ENCODE assay signal across 11 cellular contexts in genomic region chr6:160005861-160006540, GRCh38. TPM values are rescaled to one million over a fixed set of nuclear protein-coding genes. Genes with fewer than 3 reads are reported as not detected.
DNase-seq lines count a peak whose midpoint lies in the region; ATAC-seq and TF ChIP-seq lines count a peak whose summit lies in the region.
"Had no signal": no experiment of that assay in that cellular context is flagged by ENCODE, and none has a peak within 500 bp of the region (broad histone marks: within the 10 kb centered on the region; RNA-seq: fewer than 3 reads in every experiment).

No MANE protein-coding gene starts in this region.

- no peaks in the 10 kb centered on the region for H3K9me3 ChIP-seq in BE2C
- H3K9me3 ChIP-seq in T-helper 17 cell (ENCODE audit: control insufficient read depth, low read length, poor library complexity, severe bottlenecking): no peaks in the 10 kb centered on the region
- no peaks in the 10 kb centered on the region for H3K9me3 ChIP-seq in neutrophil

- peak; percentile 14 for ATAC-seq in T-helper 17 cell
- no peak for ATAC-seq in GM21717 (IDR thresholded peaks at IDR 0.05; ENCODE audit: unreplicated experiment)

- H3K27me3 Mint-ChIP-seq in T-helper 17 cell: no peaks in the 10 kb centered on the region

- peaks cover 32% of the 10 kb centered on the region for H3K4me1 Mint-ChIP-seq in T-helper 17 cell

- peaks cover 10% of the 10 kb centered on the region; the same call in 1 of the 2 replicates for H3K36me3 ChIP-seq in BE2C
- H3K36me3 ChIP-seq in neutrophil: peaks cover 61% of the 10 kb centered on the region

- no peak for TF ChIP-seq CTCF in BE2C (IDR thresholded peaks at IDR 0.05; ENCODE audit: low read depth, low read length)
- no peak for TF ChIP-seq CTCF in fibroblast of the aortic adventitia (IDR thresholded peaks at IDR 0.05; ENCODE audit: insufficient read depth, low read length)
- no peak for TF ChIP-seq CTCF in neutrophil (IDR thresholded peaks at IDR 0.05)

- H3K36me3 Mint-ChIP-seq in T-helper 17 cell (ENCODE audit: low read depth): peaks cover 5% of the 10 kb centered on the region

- H3K27ac Mint-ChIP-seq in T-helper 17 cell: no peak overlapping the region

- H3K27me3 ChIP-seq in BE2C (no peaks in the 10 kb centered on the region), neutrophil (peaks cover 13% of the 10 kb centered on the region)

- DNase-seq in BE2C: peak; percentile 50
- no peak for DNase-seq in T-helper 17 cell
- DNase-seq in fibroblast of the aortic adventitia (ENCODE audit: low read depth): peak; percentile 43
- DNase-seq in NCI-H1436 (lab: John Stamatoyannopoulos, UW): no peak
- DNase-seq in DMS153 treated with DMSO at 0.1 percent for 48 hours (lab: John Stamatoyannopoulos, UW; ENCODE audit: unreplicated experiment): no peak
- DNase-seq in NCI-H524 (lab: John Stamatoyannopoulos, UW): no peak
- DNase-seq: activated effector memory CD4-positive, alpha-beta T cell treated with anti-CD3 and anti-CD28 coated beads, Interleukin-2, amount 50 U/mL, for 16 hours; H9; NCI-H2171 treated with DMSO at 0.1 percent for 48 hours had no signal

- H3K4me3 Mint-ChIP-seq in T-helper 17 cell: peak overlapping the region; percentile 59
- H3K4me3 Mint-ChIP-seq: H9 had no signal

- peak overlapping the region; percentile 8 for H3K27ac ChIP-seq in neutrophil

- H3K4me1 ChIP-seq in BE2C (no peaks in the 10 kb centered on the region), neutrophil (ENCODE audit: control insufficient read depth in 1 of 2, insufficient read depth in 1 of 2, low read depth in 1 of 2, low read length in 1 of 2) (peaks cover 7 to 37% of the 10 kb centered on the region in 2 experiments)

- peak overlapping the region; percentile 20 for H3K4me3 ChIP-seq in BE2C (ENCODE audit: low read depth, low read length)
- H3K4me3 ChIP-seq in fibroblast of the aortic adventitia (ENCODE audit: low read depth, low read length): no peak overlapping the region
- H3K4me3 ChIP-seq in neutrophil (ENCODE audit: low read depth in 1 of 2, low read length in 1 of 2): peak overlapping the region in 1 of 2 experiments; percentile 10

RNA-seq across cellular contexts. Expression of gene IGF2R, which starts 37.1 kb away (rescaled TPM):
- 25.4 TPM for polyA plus RNA-seq in BE2C (2012; ENCODE audit: insufficient read depth, insufficient read length, low read depth)
- total RNA-seq in T-helper 17 cell (10 to 100 TPM; 56.7 to 59.5 TPM), fibroblast of the aortic adventitia (ENCODE audit: low replicate concordance) (112 and 133 TPM in 2 replicates)

Comparison
In these comparisons a context has a peak if more than half of its experiments do, and no peak if none do; other contexts are left out.
1. DNase-seq: peak in BE2C (single experiment) and fibroblast of the aortic adventitia (single experiment); none in T-helper 17 cell (0 of 3), NCI-H1436 (single experiment), DMS153 treated with DMSO at 0.1 percent for 48 hours (single experiment) and NCI-H524 (0 of 2).